ENCODE assay signal across 26 cellular contexts in the genomic region with DNA sequence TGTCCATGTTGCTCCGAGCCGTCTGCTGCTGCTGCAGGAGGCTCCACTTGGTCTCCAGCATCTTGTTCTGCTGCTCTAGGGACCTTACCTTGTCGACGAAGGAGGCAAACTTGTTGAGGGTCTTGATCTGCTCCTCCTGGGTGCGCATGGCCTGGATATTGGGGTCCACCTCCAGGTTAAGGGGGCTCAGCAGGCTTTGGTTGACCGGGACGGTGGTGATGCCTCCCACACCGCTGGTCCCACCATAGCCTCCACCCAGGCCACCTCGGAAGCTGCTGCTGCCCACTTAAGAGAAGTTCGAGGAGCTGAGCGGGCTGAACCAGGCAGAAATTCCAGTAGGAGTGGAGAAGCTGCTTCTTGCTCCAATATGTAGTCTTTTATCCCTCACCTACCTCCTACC.
"Had no signal": no experiment of that assay in that cellular context is flagged by ENCODE, and none has a peak within 500 bp of the region (broad histone marks: within the 10 kb centered on the region; RNA-seq: fewer than 3 reads in every experiment).

No MANE protein-coding gene starts in this region.

- H3K4me1 ChIP-seq: prostate gland, right atrium auricular region, right lobe of liver, sigmoid colon, stomach, thyroid gland, tibial nerve, upper lobe of left lung, vagina had no signal

- H3K4me3 Mint-ChIP-seq: naive thymus-derived CD8-positive, alpha-beta T cell; natural killer cell treated with Interleukin-12 subunit alpha and Interleukin-12 subunit beta and Interleukin-15 and Interleukin-18, amount 100 ng/mL, for 72 hours; stimulated activated effector memory CD8-positive, alpha-beta T cell treated with anti-CD3 and anti-CD28 coated beads, Interleukin-12 subunit alpha, Interleukin-12 subunit beta, amount 100 ng/mL, for 72 hours; stimulated activated naive B cell treated with anti-CD40 and anti-IgM and Interleukin-4, amounts not matched to agents 10 μg/mL and 1 μg/mL and 100 μg/mL, for 72 hours; stimulated activated naive CD8-positive, alpha-beta T cell treated with anti-CD3 and anti-CD28 coated beads, Interleukin-15, Interleukin-2, amounts not matched to agents 100 ng/mL and 50 ng/mL, for 24 hours had no signal

- H3K27ac Mint-ChIP-seq: naive thymus-derived CD8-positive, alpha-beta T cell; natural killer cell treated with Interleukin-12 subunit alpha and Interleukin-12 subunit beta and Interleukin-15 and Interleukin-18, amount 100 ng/mL, for 72 hours; stimulated activated effector memory CD8-positive, alpha-beta T cell treated with anti-CD3 and anti-CD28 coated beads, Interleukin-12 subunit alpha, Interleukin-12 subunit beta, amount 100 ng/mL, for 72 hours; stimulated activated naive B cell treated with anti-CD40 and anti-IgM and Interleukin-4, amounts not matched to agents 10 μg/mL and 1 μg/mL and 100 μg/mL, for 72 hours; stimulated activated naive CD8-positive, alpha-beta T cell treated with anti-CD3 and anti-CD28 coated beads, Interleukin-15, Interleukin-2, amounts not matched to agents 100 ng/mL and 50 ng/mL, for 24 hours had no signal

- H3K4me3 ChIP-seq: pancreas, prostate gland, right atrium auricular region, right lobe of liver, sigmoid colon, stomach, thoracic aorta, thyroid gland, tibial nerve, upper lobe of left lung, vagina had no signal

- H3K36me3 Mint-ChIP-seq: naive thymus-derived CD8-positive, alpha-beta T cell; natural killer cell treated with Interleukin-12 subunit alpha and Interleukin-12 subunit beta and Interleukin-15 and Interleukin-18, amount 100 ng/mL, for 72 hours; stimulated activated effector memory CD8-positive, alpha-beta T cell treated with anti-CD3 and anti-CD28 coated beads, Interleukin-12 subunit alpha, Interleukin-12 subunit beta, amount 100 ng/mL, for 72 hours; stimulated activated naive B cell treated with anti-CD40 and anti-IgM and Interleukin-4, amounts not matched to agents 10 μg/mL and 1 μg/mL and 100 μg/mL, for 72 hours had no signal

- H3K27ac ChIP-seq: neutrophil, pancreas, prostate gland, right atrium auricular region, right lobe of liver, sigmoid colon, stomach, thoracic aorta, thyroid gland, tibial nerve, upper lobe of left lung, vagina had no signal

- H3K27me3 ChIP-seq: neutrophil, pancreas, right atrium auricular region, right lobe of liver, sigmoid colon, stomach, thyroid gland, tibial nerve, upper lobe of left lung, vagina had no signal

- ATAC-seq: naive thymus-derived CD8-positive, alpha-beta T cell; natural killer cell treated with Interleukin-12 subunit alpha and Interleukin-12 subunit beta and Interleukin-15 and Interleukin-18, amount 100 ng/mL, for 72 hours; pancreas; right lobe of liver; stimulated activated effector memory CD8-positive, alpha-beta T cell treated with anti-CD3 and anti-CD28 coated beads, Interleukin-12 subunit alpha, Interleukin-12 subunit beta, amount 100 ng/mL, for 72 hours; stimulated activated naive B cell treated with anti-CD40 and anti-IgM and Interleukin-4, amounts not matched to agents 10 μg/mL and 1 μg/mL and 100 μg/mL, for 72 hours had no signal

- H3K36me3 ChIP-seq: neutrophil, pancreas, prostate gland, right atrium auricular region, right lobe of liver, sigmoid colon, stomach, thoracic aorta, thyroid gland, tibial nerve, upper lobe of left lung, vagina had no signal

- DNase-seq: naive thymus-derived CD8-positive, alpha-beta T cell; nucleus accumbens; retina; sigmoid colon; small intestine; stimulated activated CD4-positive, alpha-beta T cell treated with anti-CD3 and anti-CD28 coated beads, Interleukin-15, amount 100 ng/mL, for 24 hours; stimulated activated CD4-positive, alpha-beta T cell treated with anti-CD3 and anti-CD28 coated beads, Interleukin-2, amount 100 ng/mL, for 24 hours; stimulated activated CD4-positive, alpha-beta T cell treated with anti-CD3 and anti-CD28 coated beads, Interleukin-2, amount 100 ng/mL, for 48 hours; stimulated activated CD4-positive, alpha-beta T cell treated with anti-CD3 and anti-CD28 coated beads, Interleukin-4, amount 100 ng/mL, for 24 hours; stimulated activated naive B cell treated with anti-CD40 and anti-IgM and Interleukin-4, amounts not matched to agents 10 μg/mL and 1 μg/mL and 100 μg/mL, for 72 hours; stimulated activated naive CD4-positive, alpha-beta T cell treated with Interleukin-2 at 50 U/mL for 16 hours; stomach; thyroid gland; trophoblast cell had no signal

- H3K9me3 ChIP-seq: neutrophil, pancreas, prostate gland, right atrium auricular region, right lobe of liver, sigmoid colon, thoracic aorta, thyroid gland, tibial nerve, upper lobe of left lung, vagina had no signal

- H3K9me3 Mint-ChIP-seq: stimulated activated naive CD8-positive, alpha-beta T cell treated with anti-CD3 and anti-CD28 coated beads, Interleukin-15, Interleukin-2, amounts not matched to agents 100 ng/mL and 50 ng/mL, for 24 hours had no signal

- H3K27me3 Mint-ChIP-seq: natural killer cell treated with Interleukin-12 subunit alpha and Interleukin-12 subunit beta and Interleukin-15 and Interleukin-18, amount 100 ng/mL, for 72 hours; stimulated activated naive B cell treated with anti-CD40 and anti-IgM and Interleukin-4, amounts not matched to agents 10 μg/mL and 1 μg/mL and 100 μg/mL, for 72 hours; stimulated activated naive CD8-positive, alpha-beta T cell treated with anti-CD3 and anti-CD28 coated beads, Interleukin-15, Interleukin-2, amounts not matched to agents 100 ng/mL and 50 ng/mL, for 24 hours had no signal

- H3K4me1 Mint-ChIP-seq: naive thymus-derived CD8-positive, alpha-beta T cell; stimulated activated effector memory CD8-positive, alpha-beta T cell treated with anti-CD3 and anti-CD28 coated beads, Interleukin-12 subunit alpha, Interleukin-12 subunit beta, amount 100 ng/mL, for 72 hours; stimulated activated naive B cell treated with anti-CD40 and anti-IgM and Interleukin-4, amounts not matched to agents 10 μg/mL and 1 μg/mL and 100 μg/mL, for 72 hours had no signal
